11 cellular contexts compared by ENCODE assay signal in the genomic region with DNA sequence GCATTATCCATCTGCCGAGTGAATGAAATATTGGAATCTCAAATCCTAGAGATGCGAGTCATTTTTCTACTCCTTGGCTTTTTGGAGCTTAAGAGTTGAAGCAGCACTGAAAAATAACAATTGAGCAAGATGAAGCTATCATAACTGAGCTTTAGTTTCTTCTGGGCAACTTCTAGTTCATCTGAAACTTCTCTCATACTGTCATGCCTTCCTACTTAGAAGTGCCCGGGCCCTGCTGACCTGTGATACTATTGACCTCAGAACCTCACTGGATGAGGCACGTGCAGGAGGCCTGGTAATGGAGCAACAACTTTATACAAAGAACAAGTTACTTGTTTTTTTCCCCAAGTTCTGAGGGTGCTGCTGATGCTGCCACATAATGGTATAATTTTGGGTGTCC. TPM values are rescaled to one million over a fixed set of nuclear protein-coding genes. Genes with fewer than 3 reads are reported as not detected.
DNase-seq lines count a peak whose midpoint lies in the region; ATAC-seq lines count a peak whose summit lies in the region.
"Had no signal": no experiment of that assay in that cellular context is flagged by ENCODE, and none has a peak within 500 bp of the region (broad histone marks: within the 10 kb centered on the region; RNA-seq: fewer than 3 reads in every experiment).

No MANE protein-coding gene starts in this region.

- no peaks in the 10 kb centered on the region for H3K36me3 Mint-ChIP-seq in activated T-cell treated with anti-CD3 and anti-CD28 coated beads, Interleukin-2, amount 50 U/mL, for 72 hours (ENCODE audit: insufficient read depth in 2 of 2)
- no peaks in the 10 kb centered on the region for H3K36me3 Mint-ChIP-seq in activated naive CD8-positive, alpha-beta T cell treated with anti-CD3 and anti-CD28 coated beads, Interleukin-2, amount 50 U/mL, for 24 hours (ENCODE audit: low read depth)
- H3K36me3 Mint-ChIP-seq in stimulated activated effector memory CD8-positive, alpha-beta T cell treated with anti-CD3 and anti-CD28 coated beads, Interleukin-12 subunit alpha, Interleukin-12 subunit beta, amount 100 ng/mL, for 72 hours = no peaks in the 10 kb centered on the region

- no peak for ATAC-seq in activated T-cell treated with anti-CD3 and anti-CD28 coated beads, Interleukin-2, amount 50 U/mL, for 72 hours (replicated peaks in 1 of 2)
- peak; percentile 26 for ATAC-seq in HG02798 (IDR thresholded peaks at IDR 0.05; ENCODE audit: poor library complexity, unreplicated experiment)
- no peak for ATAC-seq in activated naive CD8-positive, alpha-beta T cell treated with anti-CD3 and anti-CD28 coated beads, Interleukin-2, amount 50 U/mL, for 24 hours
- ATAC-seq in stimulated activated effector memory CD8-positive, alpha-beta T cell treated with anti-CD3 and anti-CD28 coated beads, Interleukin-12 subunit alpha, Interleukin-12 subunit beta, amount 100 ng/mL, for 72 hours = no peak
- ATAC-seq in GM21447 (IDR thresholded peaks at IDR 0.05; ENCODE audit: unreplicated experiment) = no peak
- ATAC-seq: K562 had no signal

- H3K27me3 Mint-ChIP-seq in activated T-cell treated with anti-CD3 and anti-CD28 coated beads, Interleukin-2, amount 50 U/mL, for 72 hours (ENCODE audit: low read depth) = no peaks in the 10 kb centered on the region
- H3K27me3 Mint-ChIP-seq in activated naive CD8-positive, alpha-beta T cell treated with anti-CD3 and anti-CD28 coated beads, Interleukin-2, amount 50 U/mL, for 24 hours = no peaks in the 10 kb centered on the region

- DNase-seq in activated T-cell treated with anti-CD3 and anti-CD28 coated beads, Interleukin-2, amount 50 U/mL, for 72 hours = no peak
- no peak for DNase-seq in activated T-cell treated with anti-CD3 and anti-CD28 coated beads, Interleukin-2, amount 50 U/mL, for 1 hour
- no peak for DNase-seq in activated naive CD8-positive, alpha-beta T cell treated with anti-CD3 and anti-CD28 coated beads, Interleukin-2, amount 50 U/mL, for 24 hours
- DNase-seq in stimulated activated effector memory CD8-positive, alpha-beta T cell treated with anti-CD3 and anti-CD28 coated beads, Interleukin-12 subunit alpha, Interleukin-12 subunit beta, amount 100 ng/mL, for 72 hours (ENCODE audit: low spot score in 2 of 2) = no peak
- DNase-seq in H4 (ENCODE audit: low spot score) = no peak
- no peak for DNase-seq in stimulated activated CD4-positive, alpha-beta T cell treated with anti-CD3 and anti-CD28 coated beads, Interleukin-12 subunit alpha, Interleukin-12 subunit beta, amount 100 ng/mL, for 4 hours
- DNase-seq: activated gamma-delta T cell treated with Interleukin-2 at 50 U/mL for 16 hours, uterus had no signal

- peak overlapping the region in 1 of 2 donors; percentile 80 for H3K4me3 Mint-ChIP-seq in activated T-cell treated with anti-CD3 and anti-CD28 coated beads, Interleukin-2, amount 50 U/mL, for 72 hours
- no peak overlapping the region for H3K4me3 Mint-ChIP-seq in activated naive CD8-positive, alpha-beta T cell treated with anti-CD3 and anti-CD28 coated beads, Interleukin-2, amount 50 U/mL, for 24 hours
- peak overlapping the region; percentile 27 for H3K4me3 Mint-ChIP-seq in stimulated activated effector memory CD8-positive, alpha-beta T cell treated with anti-CD3 and anti-CD28 coated beads, Interleukin-12 subunit alpha, Interleukin-12 subunit beta, amount 100 ng/mL, for 72 hours

- peaks cover 8% of the 10 kb centered on the region for H3K4me1 Mint-ChIP-seq in activated T-cell treated with anti-CD3 and anti-CD28 coated beads, Interleukin-2, amount 50 U/mL, for 72 hours (ENCODE audit: low read depth)
- peaks cover 15% of the 10 kb centered on the region for H3K4me1 Mint-ChIP-seq in activated naive CD8-positive, alpha-beta T cell treated with anti-CD3 and anti-CD28 coated beads, Interleukin-2, amount 50 U/mL, for 24 hours
- peaks cover 8% of the 10 kb centered on the region for H3K4me1 Mint-ChIP-seq in stimulated activated effector memory CD8-positive, alpha-beta T cell treated with anti-CD3 and anti-CD28 coated beads, Interleukin-12 subunit alpha, Interleukin-12 subunit beta, amount 100 ng/mL, for 72 hours

- no peaks in the 10 kb centered on the region for H3K9me3 Mint-ChIP-seq in activated T-cell treated with anti-CD3 and anti-CD28 coated beads, Interleukin-2, amount 50 U/mL, for 72 hours
- no peaks in the 10 kb centered on the region for H3K9me3 Mint-ChIP-seq in activated naive CD8-positive, alpha-beta T cell treated with anti-CD3 and anti-CD28 coated beads, Interleukin-2, amount 50 U/mL, for 24 hours
- H3K9me3 Mint-ChIP-seq in stimulated activated effector memory CD8-positive, alpha-beta T cell treated with anti-CD3 and anti-CD28 coated beads, Interleukin-12 subunit alpha, Interleukin-12 subunit beta, amount 100 ng/mL, for 72 hours = no peaks in the 10 kb centered on the region

- peak overlapping the region; percentile 88 for H3K27ac Mint-ChIP-seq in activated T-cell treated with anti-CD3 and anti-CD28 coated beads, Interleukin-2, amount 50 U/mL, for 72 hours
- H3K27ac Mint-ChIP-seq in activated naive CD8-positive, alpha-beta T cell treated with anti-CD3 and anti-CD28 coated beads, Interleukin-2, amount 50 U/mL, for 24 hours = peak overlapping the region; percentile 46
- peak overlapping the region; percentile 36 for H3K27ac Mint-ChIP-seq in stimulated activated effector memory CD8-positive, alpha-beta T cell treated with anti-CD3 and anti-CD28 coated beads, Interleukin-12 subunit alpha, Interleukin-12 subunit beta, amount 100 ng/mL, for 72 hours

RNA-seq across cellular contexts. Expression of a gene that starts 48.5 kb away (rescaled TPM):
- total RNA-seq in activated T-cell treated with anti-CD3 and anti-CD28 coated beads, Interleukin-2, amount 50 U/mL, for 72 hours = not detected
- 22.7 and 28.7 TPM in 2 replicates for total RNA-seq in H4 (2014; rRNA removed; shearing (Covaris generic))

Comparison
In these comparisons a context has a peak if more than half of its experiments do, and no peak if none do; other contexts are left out.
1. H3K27ac Mint-ChIP-seq: peak in every context shown above with its lines; median percentile 88 in activated T-cell treated with anti-CD3 and anti-CD28 coated beads, Interleukin-2, amount 50 U/mL, for 72 hours; 46 in activated naive CD8-positive, alpha-beta T cell treated with anti-CD3 and anti-CD28 coated beads, Interleukin-2, amount 50 U/mL, for 24 hours; 36 in stimulated activated effector memory CD8-positive, alpha-beta T cell treated with anti-CD3 and anti-CD28 coated beads, Interleukin-12 subunit alpha, Interleukin-12 subunit beta, amount 100 ng/mL, for 72 hours.
2. RNA of a gene that starts 48.5 kb away (total RNA-seq): 22.7 to 28.7 TPM in H4; not detected in activated T-cell treated with anti-CD3 and anti-CD28 coated beads, Interleukin-2, amount 50 U/mL, for 72 hours; every median in the first group is over 10 times any median in the second.